Comparison of ENCODE assay signal across 9 cellular contexts in genomic region chr1:210233495-210234253, GRCh38. TPM values are rescaled to one million over a fixed set of nuclear protein-coding genes. Genes with fewer than 3 reads are reported as not detected.
DNase-seq lines count a peak whose midpoint lies in the region; ATAC-seq and TF ChIP-seq lines count a peak whose summit lies in the region.
"Had no signal": no experiment of that assay in that cellular context is flagged by ENCODE, and none has a peak within 500 bp of the region (broad histone marks: within the 10 kb centered on the region; RNA-seq: fewer than 3 reads in every experiment).

No MANE protein-coding gene starts in this region.

- CTCF ChIA-PET in Caco-2 (lab: Charles Lee) = interaction anchor here (0.6 to 1.4 kb wide), 4 partner anchors 17 to 218 kb away, joined by 4 to 6 read pairs (median 4); no protein-coding TSS in a partner anchor

- no peaks in the 10 kb centered on the region for H3K36me3 ChIP-seq in Caco-2 (ENCODE audit: control insufficient read depth, insufficient read depth, low read length)

- H3K27me3 ChIP-seq in Caco-2 (replicated peaks; ENCODE audit: control insufficient read depth, insufficient read depth, low read length) (no peaks in the 10 kb centered on the region), foreskin keratinocyte (no peaks in the 10 kb centered on the region)

- H3K27ac Mint-ChIP-seq in Caco-2 (ENCODE audit: unreplicated experiment) = no peak overlapping the region
- H3K27ac Mint-ChIP-seq in activated T-cell treated with anti-CD3 and anti-CD28 coated beads, Interleukin-2, amount 50 U/mL, for 24 hours = no peak overlapping the region
- no peak overlapping the region for H3K27ac Mint-ChIP-seq in natural killer cell treated with Interleukin-12 subunit alpha and Interleukin-12 subunit beta and Interleukin-15 and Interleukin-18, amount 100 ng/mL, for 72 hours

- no peaks in the 10 kb centered on the region for H3K9me3 Mint-ChIP-seq in Caco-2 (ENCODE audit: unreplicated experiment)
- no peaks in the 10 kb centered on the region for H3K9me3 Mint-ChIP-seq in activated T-cell treated with anti-CD3 and anti-CD28 coated beads, Interleukin-2, amount 50 U/mL, for 24 hours
- H3K9me3 Mint-ChIP-seq in natural killer cell treated with Interleukin-12 subunit alpha and Interleukin-12 subunit beta and Interleukin-15 and Interleukin-18, amount 100 ng/mL, for 72 hours = no peaks in the 10 kb centered on the region

- POLR2A ChIA-PET in Caco-2 (lab: Charles Lee) = no interaction called here

- no peaks in the 10 kb centered on the region for H3K9me3 ChIP-seq in Caco-2

- DNase-seq in Caco-2 = peak in 1 of 2 experiments; percentile 36
- peak; percentile 87 for DNase-seq in M059J (ENCODE audit: low read depth)
- no peak for DNase-seq in activated T-cell treated with anti-CD3 and anti-CD28 coated beads, Interleukin-2, amount 50 U/mL, for 24 hours
- peak; percentile 57 to 75 for DNase-seq in foreskin keratinocyte
- DNase-seq in natural killer cell treated with Interleukin-12 subunit alpha and Interleukin-12 subunit beta and Interleukin-15 and Interleukin-18, amount 100 ng/mL, for 72 hours (ENCODE audit: low spot score) = no peak
- DNase-seq in stimulated activated naive CD4-positive, alpha-beta T cell (lab: John Stamatoyannopoulos, UW) = no peak

- no peaks in the 10 kb centered on the region for H3K27me3 Mint-ChIP-seq in Caco-2 (ENCODE audit: insufficient read depth, unreplicated experiment)
- H3K27me3 Mint-ChIP-seq in activated T-cell treated with anti-CD3 and anti-CD28 coated beads, Interleukin-2, amount 50 U/mL, for 24 hours = peaks cover 73% of the 10 kb centered on the region
- H3K27me3 Mint-ChIP-seq in natural killer cell treated with Interleukin-12 subunit alpha and Interleukin-12 subunit beta and Interleukin-15 and Interleukin-18, amount 100 ng/mL, for 72 hours = peaks cover 27 to 52% of the 10 kb centered on the region in 2 donors

- H3K27ac ChIP-seq in foreskin keratinocyte = no peak overlapping the region
- H3K27ac ChIP-seq: HL-60 had no signal

- intact Hi-C loops in Caco-2 (cut with micrococcal nuclease; ENCODE audit: unreplicated experiment) = loop anchor here (2.0 to 5.0 kb wide), 2 partner anchors 17 to 66 kb away; no protein-coding TSS in a partner anchor

- ATAC-seq in foreskin keratinocyte (peak; percentile 66), HG02759 (IDR thresholded peaks at IDR 0.05; ENCODE audit: unreplicated experiment) (no peak), HG02884 (IDR thresholded peaks at IDR 0.05; ENCODE audit: unreplicated experiment) (no peak)
- peak; percentile 57 to 63 for ATAC-seq in natural killer cell treated with Interleukin-12 subunit alpha and Interleukin-12 subunit beta and Interleukin-15 and Interleukin-18, amount 100 ng/mL, for 72 hours

- TF ChIP-seq CTCF in Caco-2 (IDR thresholded peaks at IDR 0.05; ENCODE audit: insufficient read depth in 1 of 2, low read depth in 1 of 2, low read length in 1 of 2, severe bottlenecking in 1 of 2, unreplicated experiment in 1 of 2) = no peak
- TF ChIP-seq CTCF in foreskin keratinocyte (conservative IDR thresholded peaks at IDR 0.05) = no peak

- H3K4me1 Mint-ChIP-seq in Caco-2 (ENCODE audit: low read depth, unreplicated experiment) = no peaks in the 10 kb centered on the region
- peaks cover 9% of the 10 kb centered on the region for H3K4me1 Mint-ChIP-seq in activated T-cell treated with anti-CD3 and anti-CD28 coated beads, Interleukin-2, amount 50 U/mL, for 24 hours (ENCODE audit: low read depth)
- peaks cover 0 to 7% of the 10 kb centered on the region in 2 donors for H3K4me1 Mint-ChIP-seq in natural killer cell treated with Interleukin-12 subunit alpha and Interleukin-12 subunit beta and Interleukin-15 and Interleukin-18, amount 100 ng/mL, for 72 hours (ENCODE audit: low read depth in 2 of 2)

- H3K4me1 ChIP-seq in Caco-2 (peaks cover 3% of the 10 kb centered on the region; the same call in 1 of the 2 replicates), foreskin keratinocyte (peaks cover 2% of the 10 kb centered on the region)

- no peaks in the 10 kb centered on the region for H3K36me3 Mint-ChIP-seq in Caco-2 (ENCODE audit: insufficient read depth, unreplicated experiment)
- no peaks in the 10 kb centered on the region for H3K36me3 Mint-ChIP-seq in activated T-cell treated with anti-CD3 and anti-CD28 coated beads, Interleukin-2, amount 50 U/mL, for 24 hours (ENCODE audit: low read depth)
- H3K36me3 Mint-ChIP-seq in natural killer cell treated with Interleukin-12 subunit alpha and Interleukin-12 subunit beta and Interleukin-15 and Interleukin-18, amount 100 ng/mL, for 72 hours = no peaks in the 10 kb centered on the region

- H3K4me3 Mint-ChIP-seq in Caco-2 (ENCODE audit: unreplicated experiment) = peak overlapping the region; percentile 72
- H3K4me3 Mint-ChIP-seq in activated T-cell treated with anti-CD3 and anti-CD28 coated beads, Interleukin-2, amount 50 U/mL, for 24 hours = peak overlapping the region; percentile 53
- peak overlapping the region; percentile 42 for H3K4me3 Mint-ChIP-seq in natural killer cell treated with Interleukin-12 subunit alpha and Interleukin-12 subunit beta and Interleukin-15 and Interleukin-18, amount 100 ng/mL, for 72 hours

- no TSS peak for BruUV-seq in Caco-2 (replicated peaks; lab: Mats Ljungman, UMichigan)

- peak overlapping the region; percentile 47 for H3K4me3 ChIP-seq in Caco-2 (ENCODE audit: low read depth, low read length)

RNA-seq across cellular contexts. Expression of gene SERTAD4, which starts 1.1 kb away (rescaled TPM):
- total RNA-seq in Caco-2 (2022) (2.8 and 3.6 TPM in 2 replicates), foreskin keratinocyte (5.3 and 9.2 TPM in 2 replicates)
- 1.8 and 4.2 TPM in 2 replicates for total RNA-seq in M059J (2014; rRNA removed; shearing (Covaris generic))
- polyA plus RNA-seq in foreskin keratinocyte = 2.8 and 4.7 TPM in 2 replicates
- total RNA-seq in natural killer cell treated with Interleukin-12 subunit alpha and Interleukin-12 subunit beta and Interleukin-15 and Interleukin-18, amount 100 ng/mL, for 72 hours = not detected

Comparison
In these comparisons a context has a peak if more than half of its experiments do, and no peak if none do; other contexts are left out.
1. DNase-seq: peak in M059J (single experiment) and foreskin keratinocyte (2 of 2); none in activated T-cell treated with anti-CD3 and anti-CD28 coated beads, Interleukin-2, amount 50 U/mL, for 24 hours (single experiment), natural killer cell treated with Interleukin-12 subunit alpha and Interleukin-12 subunit beta and Interleukin-15 and Interleukin-18, amount 100 ng/mL, for 72 hours (single experiment) and stimulated activated naive CD4-positive, alpha-beta T cell (0 of 6).
2. ATAC-seq: peak in foreskin keratinocyte (single experiment) and natural killer cell treated with Interleukin-12 subunit alpha and Interleukin-12 subunit beta and Interleukin-15 and Interleukin-18, amount 100 ng/mL, for 72 hours (2 of 2); none in HG02759 (single experiment) and HG02884 (single experiment).
3. Peak in every context shown above with its lines, with median percentiles within 50 percentile points of each other: H3K4me3 Mint-ChIP-seq.